In genomic region chrY:12905520-12905887, GRCh38 we compare ENCODE assay signal across 1 cellular context.
TF ChIP-seq lines count a peak whose summit lies in the region.

No MANE protein-coding gene starts in this region.

TF ChIP-seq in H1, 55 proteins besides CTCF, POLR2A, EP300 and RAD21:
- TF ChIP-seq YY1 (IDR thresholded peaks at IDR 0.05; ENCODE audit: low read depth, low read length): peak; percentile 35; the same call in 1 of the 2 replicates
- no peak for TF ChIP-seq KDM4A (IDR thresholded peaks at IDR 0.05; ENCODE audit: low read depth, low read length, severe bottlenecking)
- TF ChIP-seq TAF1 (IDR thresholded peaks at IDR 0.05; ENCODE audit: low read depth, low read length): 0 out of 2 replicates have a peak, but pooled peaks have one; percentile 43
- no peak for TF ChIP-seq RBBP5 (IDR thresholded peaks at IDR 0.05; ENCODE audit: borderline replicate concordance, low read depth, low read length)
- no peak for TF ChIP-seq JUND (IDR thresholded peaks at IDR 0.05; ENCODE audit: low read length)
- TF ChIP-seq TBP (IDR thresholded peaks at IDR 0.05; ENCODE audit: low read depth, low read length): peak; percentile 9; the same call in 1 of the 2 replicates
- TF ChIP-seq ASH2L (IDR thresholded peaks at IDR 0.05; ENCODE audit: low read length): no peak
